In the genomic region with DNA sequence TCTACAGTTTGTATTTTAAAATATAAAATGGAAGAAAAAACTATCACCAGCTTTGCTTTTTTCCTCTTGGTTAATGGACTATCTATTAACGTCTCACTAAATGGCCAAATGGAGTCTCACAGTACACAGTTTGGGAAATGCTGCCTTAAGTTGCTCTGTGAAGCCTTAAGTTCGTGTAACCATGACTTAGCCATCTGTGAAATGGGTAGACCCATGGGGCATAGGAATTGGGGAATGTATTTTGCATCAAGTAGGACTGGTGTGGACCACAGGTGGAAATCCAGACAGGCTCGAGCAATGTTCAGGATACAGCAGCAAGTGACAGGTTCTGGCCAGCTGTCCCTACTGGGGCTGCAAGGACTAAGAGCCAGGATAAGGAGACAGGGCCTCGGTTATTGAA, we compare ENCODE assay signal across 2 cellular contexts.
TF ChIP-seq lines count a peak whose summit lies in the region.

No MANE protein-coding gene starts in this region.

TF ChIP-seq in HepG2, 621 proteins besides CTCF, POLR2A, EP300 and RAD21:
- TF ChIP-seq ZNF629 (CRISPR knock-in tag; conservative IDR thresholded peaks at IDR 0.05) (peak; percentile 63), GATA4 (IDR thresholded peaks at IDR 0.05; ENCODE audit: borderline replicate concordance, low read depth) (no peak), POLR2AphosphoS5 (IDR thresholded peaks at IDR 0.05; ENCODE audit: low read depth, low read length) (no peak)
- TF ChIP-seq, protein P1, sequence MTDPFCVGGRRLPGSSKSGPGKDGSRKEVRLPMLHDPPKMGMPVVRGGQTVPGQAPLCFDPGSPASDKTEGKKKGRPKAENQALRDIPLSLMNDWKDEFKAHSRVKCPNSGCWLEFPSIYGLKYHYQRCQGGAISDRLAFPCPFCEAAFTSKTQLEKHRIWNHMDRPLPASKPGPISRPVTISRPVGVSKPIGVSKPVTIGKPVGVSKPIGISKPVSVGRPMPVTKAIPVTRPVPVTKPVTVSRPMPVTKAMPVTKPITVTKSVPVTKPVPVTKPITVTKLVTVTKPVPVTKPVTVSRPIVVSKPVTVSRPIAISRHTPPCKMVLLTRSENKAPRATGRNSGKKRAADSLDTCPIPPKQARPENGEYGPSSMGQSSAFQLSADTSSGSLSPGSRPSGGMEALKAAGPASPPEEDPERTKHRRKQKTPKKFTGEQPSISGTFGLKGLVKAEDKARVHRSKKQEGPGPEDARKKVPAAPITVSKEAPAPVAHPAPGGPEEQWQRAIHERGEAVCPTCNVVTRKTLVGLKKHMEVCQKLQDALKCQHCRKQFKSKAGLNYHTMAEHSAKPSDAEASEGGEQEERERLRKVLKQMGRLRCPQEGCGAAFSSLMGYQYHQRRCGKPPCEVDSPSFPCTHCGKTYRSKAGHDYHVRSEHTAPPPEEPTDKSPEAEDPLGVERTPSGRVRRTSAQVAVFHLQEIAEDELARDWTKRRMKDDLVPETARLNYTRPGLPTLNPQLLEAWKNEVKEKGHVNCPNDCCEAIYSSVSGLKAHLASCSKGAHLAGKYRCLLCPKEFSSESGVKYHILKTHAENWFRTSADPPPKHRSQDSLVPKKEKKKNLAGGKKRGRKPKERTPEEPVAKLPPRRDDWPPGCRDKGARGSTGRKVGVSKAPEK (CRISPR knock-in tag; IDR thresholded peaks at IDR 0.05; ENCODE audit: borderline replicate concordance), result no peak
- TF ChIP-seq, protein P2, sequence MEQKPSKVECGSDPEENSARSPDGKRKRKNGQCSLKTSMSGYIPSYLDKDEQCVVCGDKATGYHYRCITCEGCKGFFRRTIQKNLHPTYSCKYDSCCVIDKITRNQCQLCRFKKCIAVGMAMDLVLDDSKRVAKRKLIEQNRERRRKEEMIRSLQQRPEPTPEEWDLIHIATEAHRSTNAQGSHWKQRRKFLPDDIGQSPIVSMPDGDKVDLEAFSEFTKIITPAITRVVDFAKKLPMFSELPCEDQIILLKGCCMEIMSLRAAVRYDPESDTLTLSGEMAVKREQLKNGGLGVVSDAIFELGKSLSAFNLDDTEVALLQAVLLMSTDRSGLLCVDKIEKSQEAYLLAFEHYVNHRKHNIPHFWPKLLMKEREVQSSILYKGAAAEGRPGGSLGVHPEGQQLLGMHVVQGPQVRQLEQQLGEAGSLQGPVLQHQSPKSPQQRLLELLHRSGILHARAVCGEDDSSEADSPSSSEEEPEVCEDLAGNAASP (CRISPR knock-in tag; IDR thresholded peaks at IDR 0.05; ENCODE audit: borderline replicate concordance), result no peak

TF ChIP-seq in K562, 482 proteins besides CTCF, POLR2A, EP300 and RAD21:
- TF ChIP-seq ZNF695 (CRISPR knock-in tag; IDR thresholded peaks at IDR 0.05), result no peak
- TF ChIP-seq, protein P3, sequence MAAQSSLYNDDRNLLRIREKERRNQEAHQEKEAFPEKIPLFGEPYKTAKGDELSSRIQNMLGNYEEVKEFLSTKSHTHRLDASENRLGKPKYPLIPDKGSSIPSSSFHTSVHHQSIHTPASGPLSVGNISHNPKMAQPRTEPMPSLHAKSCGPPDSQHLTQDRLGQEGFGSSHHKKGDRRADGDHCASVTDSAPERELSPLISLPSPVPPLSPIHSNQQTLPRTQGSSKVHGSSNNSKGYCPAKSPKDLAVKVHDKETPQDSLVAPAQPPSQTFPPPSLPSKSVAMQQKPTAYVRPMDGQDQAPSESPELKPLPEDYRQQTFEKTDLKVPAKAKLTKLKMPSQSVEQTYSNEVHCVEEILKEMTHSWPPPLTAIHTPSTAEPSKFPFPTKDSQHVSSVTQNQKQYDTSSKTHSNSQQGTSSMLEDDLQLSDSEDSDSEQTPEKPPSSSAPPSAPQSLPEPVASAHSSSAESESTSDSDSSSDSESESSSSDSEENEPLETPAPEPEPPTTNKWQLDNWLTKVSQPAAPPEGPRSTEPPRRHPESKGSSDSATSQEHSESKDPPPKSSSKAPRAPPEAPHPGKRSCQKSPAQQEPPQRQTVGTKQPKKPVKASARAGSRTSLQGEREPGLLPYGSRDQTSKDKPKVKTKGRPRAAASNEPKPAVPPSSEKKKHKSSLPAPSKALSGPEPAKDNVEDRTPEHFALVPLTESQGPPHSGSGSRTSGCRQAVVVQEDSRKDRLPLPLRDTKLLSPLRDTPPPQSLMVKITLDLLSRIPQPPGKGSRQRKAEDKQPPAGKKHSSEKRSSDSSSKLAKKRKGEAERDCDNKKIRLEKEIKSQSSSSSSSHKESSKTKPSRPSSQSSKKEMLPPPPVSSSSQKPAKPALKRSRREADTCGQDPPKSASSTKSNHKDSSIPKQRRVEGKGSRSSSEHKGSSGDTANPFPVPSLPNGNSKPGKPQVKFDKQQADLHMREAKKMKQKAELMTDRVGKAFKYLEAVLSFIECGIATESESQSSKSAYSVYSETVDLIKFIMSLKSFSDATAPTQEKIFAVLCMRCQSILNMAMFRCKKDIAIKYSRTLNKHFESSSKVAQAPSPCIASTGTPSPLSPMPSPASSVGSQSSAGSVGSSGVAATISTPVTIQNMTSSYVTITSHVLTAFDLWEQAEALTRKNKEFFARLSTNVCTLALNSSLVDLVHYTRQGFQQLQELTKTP (IDR thresholded peaks at IDR 0.05; ENCODE audit: low read depth in 1 of 2, partially characterized antibody in 2 of 2), result no peak
- peak; percentile 77 for TF ChIP-seq BCOR (IDR thresholded peaks at IDR 0.05)
- TF ChIP-seq ZNF785 (CRISPR knock-in tag; IDR thresholded peaks at IDR 0.05), result no peak
- no peak for TF ChIP-seq SRSF1 (IDR thresholded peaks at IDR 0.05; ENCODE audit: low read depth, low read length)
- peak; percentile 57; the same call in 1 of the 2 replicates for TF ChIP-seq CBX1 (IDR thresholded peaks at IDR 0.05; ENCODE audit: low read depth)
- TF ChIP-seq, protein P4, sequence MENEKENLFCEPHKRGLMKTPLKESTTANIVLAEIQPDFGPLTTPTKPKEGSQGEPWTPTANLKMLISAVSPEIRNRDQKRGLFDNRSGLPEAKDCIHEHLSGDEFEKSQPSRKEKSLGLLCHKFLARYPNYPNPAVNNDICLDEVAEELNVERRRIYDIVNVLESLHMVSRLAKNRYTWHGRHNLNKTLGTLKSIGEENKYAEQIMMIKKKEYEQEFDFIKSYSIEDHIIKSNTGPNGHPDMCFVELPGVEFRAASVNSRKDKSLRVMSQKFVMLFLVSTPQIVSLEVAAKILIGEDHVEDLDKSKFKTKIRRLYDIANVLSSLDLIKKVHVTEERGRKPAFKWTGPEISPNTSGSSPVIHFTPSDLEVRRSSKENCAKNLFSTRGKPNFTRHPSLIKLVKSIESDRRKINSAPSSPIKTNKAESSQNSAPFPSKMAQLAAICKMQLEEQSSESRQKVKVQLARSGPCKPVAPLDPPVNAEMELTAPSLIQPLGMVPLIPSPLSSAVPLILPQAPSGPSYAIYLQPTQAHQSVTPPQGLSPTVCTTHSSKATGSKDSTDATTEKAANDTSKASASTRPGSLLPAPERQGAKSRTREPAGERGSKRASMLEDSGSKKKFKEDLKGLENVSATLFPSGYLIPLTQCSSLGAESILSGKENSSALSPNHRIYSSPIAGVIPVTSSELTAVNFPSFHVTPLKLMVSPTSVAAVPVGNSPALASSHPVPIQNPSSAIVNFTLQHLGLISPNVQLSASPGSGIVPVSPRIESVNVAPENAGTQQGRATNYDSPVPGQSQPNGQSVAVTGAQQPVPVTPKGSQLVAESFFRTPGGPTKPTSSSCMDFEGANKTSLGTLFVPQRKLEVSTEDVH (IDR thresholded peaks at IDR 0.05; ENCODE audit: low read depth, partially characterized antibody), result no peak
- peak; percentile 69 for TF ChIP-seq RBM25 (IDR thresholded peaks at IDR 0.05; ENCODE audit: low read depth, low read length, severe bottlenecking)
- TF ChIP-seq ADNP (tag; IDR thresholded peaks at IDR 0.05), result peak; percentile 40; the same call in 1 of the 2 replicates
- no peak for TF ChIP-seq ZNF584 (CRISPR knock-in tag; IDR thresholded peaks at IDR 0.05; ENCODE audit: low read depth)
- TF ChIP-seq HDAC2 (IDR thresholded peaks at IDR 0.05), result 0 out of 2 replicates have a peak, but pooled peaks have one; percentile 18
- TF ChIP-seq, protein P5, sequence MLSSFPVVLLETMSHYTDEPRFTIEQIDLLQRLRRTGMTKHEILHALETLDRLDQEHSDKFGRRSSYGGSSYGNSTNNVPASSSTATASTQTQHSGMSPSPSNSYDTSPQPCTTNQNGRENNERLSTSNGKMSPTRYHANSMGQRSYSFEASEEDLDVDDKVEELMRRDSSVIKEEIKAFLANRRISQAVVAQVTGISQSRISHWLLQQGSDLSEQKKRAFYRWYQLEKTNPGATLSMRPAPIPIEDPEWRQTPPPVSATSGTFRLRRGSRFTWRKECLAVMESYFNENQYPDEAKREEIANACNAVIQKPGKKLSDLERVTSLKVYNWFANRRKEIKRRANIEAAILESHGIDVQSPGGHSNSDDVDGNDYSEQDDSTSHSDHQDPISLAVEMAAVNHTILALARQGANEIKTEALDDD (IDR thresholded peaks at IDR 0.05), result no peak
- no peak for TF ChIP-seq FUS (optimal IDR thresholded peaks at IDR 0.05; ENCODE audit: low read depth, low read length)
